Comparison of ENCODE assay signal across 7 cellular contexts in the genomic region with DNA sequence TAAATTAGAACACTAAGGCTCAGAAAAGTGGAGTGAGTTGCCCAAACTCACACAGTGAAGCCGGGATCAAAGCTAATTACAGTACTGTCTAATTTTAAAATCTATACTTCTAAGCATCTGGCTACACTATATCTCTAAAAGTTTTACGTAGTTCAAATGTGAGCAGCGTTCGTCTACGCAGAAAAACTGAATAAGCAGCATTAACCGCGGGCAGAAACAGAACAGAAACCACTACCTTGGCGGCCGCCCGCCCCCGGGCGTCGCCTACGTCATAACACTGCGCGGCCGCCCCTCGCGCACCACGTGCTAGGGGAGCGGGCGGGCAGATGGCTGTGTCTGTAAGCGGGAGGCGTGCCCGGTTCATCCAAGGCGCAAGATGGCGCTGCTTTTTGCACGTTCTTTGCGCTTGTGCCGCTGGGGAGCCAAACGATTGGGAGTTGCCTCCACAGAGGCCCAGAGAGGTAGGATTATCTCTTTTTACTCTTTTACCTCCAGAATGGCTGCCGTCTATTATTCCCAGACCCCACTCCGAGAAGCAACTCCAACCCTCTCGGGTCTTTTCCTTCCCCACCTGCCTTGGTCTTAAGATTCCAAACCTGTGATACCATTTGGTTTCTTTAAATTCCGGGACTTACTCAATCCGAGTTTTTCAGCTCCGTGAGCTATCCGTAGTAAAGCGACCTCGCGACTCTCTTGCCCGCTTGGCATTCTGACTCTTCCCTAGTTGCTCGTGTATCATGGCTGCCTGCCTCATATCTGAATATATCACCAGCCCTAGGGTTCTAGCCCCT. TPM values are rescaled to one million over a fixed set of nuclear protein-coding genes. Genes with fewer than 3 reads are reported as not detected.
DNase-seq lines count a peak whose midpoint lies in the region; ATAC-seq and TF ChIP-seq lines count a peak whose summit lies in the region.

SPRYD4 (plus strand) TSS at position 363 of the 791 bp plus-strand sequence; CDS start at position 377, 14 bp downstream.

- H4K20me1 ChIP-seq in hepatocyte (ENCODE audit: insufficient read depth, poor library complexity, severe bottlenecking): no peaks in the 10 kb centered on the region

- H3K4me1 ChIP-seq in ascending aorta: peaks cover 0 to 16% of the 10 kb centered on the region in 2 donors
- H3K4me1 ChIP-seq in hepatocyte (ENCODE audit: insufficient read depth): peaks cover 7% of the 10 kb centered on the region

- H3K9me3 ChIP-seq in ascending aorta (no peaks in the 10 kb centered on the region), hepatocyte (ENCODE audit: low read depth) (no peaks in the 10 kb centered on the region)

- H3K27ac ChIP-seq in ascending aorta: peak within 1 kb of the TSS; percentile 78 to 90
- peak within 1 kb of the TSS; percentile 88 for H3K27ac ChIP-seq in hepatocyte

- H3K4me3 ChIP-seq in ascending aorta: peak within 1 kb of the TSS; percentile 58 to 85
- peak within 1 kb of the TSS; percentile 80 for H3K4me3 ChIP-seq in hepatocyte
- peak within 1 kb of the TSS; percentile 100 for H3K4me3 ChIP-seq in retinal pigment epithelial cell (ENCODE audit: low read length)

- H3K79me2 ChIP-seq in hepatocyte: peaks cover 24% of the 10 kb centered on the region

- peak; percentile 92 to 96 for DNase-seq in NCI-H187 (lab: John Stamatoyannopoulos, UW)
- peak; percentile 86 to 97 (median 91) for DNase-seq in T-helper 2 cell
- DNase-seq in ascending aorta (ENCODE audit: low spot score in 2 of 2): peak; percentile 81 to 96
- DNase-seq in hepatocyte (ENCODE audit: low spot score): peak; percentile 97
- peak; percentile 75 for DNase-seq in retinal pigment epithelial cell (ENCODE audit: low read depth)

- ATAC-seq in GM18499 (IDR thresholded peaks at IDR 0.05; ENCODE audit: insufficient read depth, unreplicated experiment) (peak; percentile 59), HG02943 (IDR thresholded peaks at IDR 0.05; ENCODE audit: low read depth, unreplicated experiment) (peak; percentile 75)

- no peaks in the 10 kb centered on the region for H3K27me3 ChIP-seq in ascending aorta
- H3K27me3 ChIP-seq in hepatocyte: no peaks in the 10 kb centered on the region

- H3K9me2 ChIP-seq in hepatocyte (replicated peaks; ENCODE audit: insufficient read depth): no peaks in the 10 kb centered on the region

- H3K4me2 ChIP-seq in hepatocyte: peak within 1 kb of the TSS; percentile 80

- H3K36me3 ChIP-seq in ascending aorta (no peaks in the 10 kb centered on the region), hepatocyte (replicated peaks; ENCODE audit: insufficient read depth, low read depth) (no peaks in the 10 kb centered on the region)

- intact Hi-C loops in ascending aorta (cut with DNase I): loop anchor here (1.0 to 10.0 kb wide), 3 partner anchors 152 to 351 kb away; partner anchors contain the start of genes RPL41 and ZC3H10

- TF ChIP-seq CTCF in ascending aorta (IDR thresholded peaks at IDR 0.05) (peak in 2 of 3 experiments; percentile 38 to 47), hepatocyte (IDR thresholded peaks at IDR 0.05; ENCODE audit: poor library complexity) (peak; percentile 39), retinal pigment epithelial cell (conservative IDR thresholded peaks at IDR 0.05; ENCODE audit: low read depth, low read length) (peak; percentile 32)

- H2AFZ ChIP-seq in hepatocyte: peak within 1 kb of the TSS; percentile 92

- 2% methylated on average over 43 of the region's 43 CpGs for WGBS in hepatocyte (ENCODE audit: low lambda C conversion rate, missing lambda C conversion rate)

RNA-seq across cellular contexts. Expression of gene SPRYD4, which starts in this region (rescaled TPM):
- 0.43 TPM for total RNA-seq in ascending aorta
- 2.5 and 3.4 TPM in 2 replicates for total RNA-seq in hepatocyte
- polyA plus RNA-seq in hepatocyte: 3.2 TPM in 2 replicates

Comparison
In these comparisons a context has a peak if more than half of its experiments do, and no peak if none do; other contexts are left out.
1. Peak in every context shown above with its lines: DNase-seq, ATAC-seq, H3K4me3 ChIP-seq and H3K27ac ChIP-seq.
2. Peak in DNase-seq, H3K4me3 ChIP-seq and H3K27ac ChIP-seq in ascending aorta; RNA of the gene not detected or under 1 TPM.